ENCODE assay signal across 24 cellular contexts in the genomic region with DNA sequence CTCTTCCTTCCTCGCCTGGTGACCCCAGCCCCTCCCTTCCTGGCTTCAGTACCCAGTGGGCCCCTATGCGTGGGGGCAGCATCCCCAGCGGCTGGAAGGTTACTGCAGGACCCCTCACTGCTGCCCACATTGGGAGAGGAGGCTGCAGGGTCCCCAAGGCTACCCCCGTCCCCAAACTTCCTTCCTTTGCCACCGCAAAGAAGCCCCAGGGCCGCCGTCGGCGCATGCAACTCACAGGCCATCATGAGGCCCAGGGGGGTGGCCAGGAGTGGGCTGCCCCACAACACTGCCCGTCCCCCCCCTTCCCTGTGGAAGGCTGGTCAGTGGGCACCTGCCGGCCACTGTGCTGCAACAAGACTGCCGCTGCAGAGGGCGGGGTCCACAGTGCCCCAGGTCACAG. TPM values are rescaled to one million over a fixed set of nuclear protein-coding genes. Genes with fewer than 3 reads are reported as not detected.
"Had no signal": no experiment of that assay in that cellular context is flagged by ENCODE, and none has a peak within 500 bp of the region (broad histone marks: within the 10 kb centered on the region; RNA-seq: fewer than 3 reads in every experiment).

No MANE protein-coding gene starts in this region.

- H3K36me3 ChIP-seq: cardiac muscle cell, heart right ventricle, neural progenitor cell, prostate gland had no signal

- H3K27ac Mint-ChIP-seq: activated naive CD4-positive, alpha-beta T cell treated with anti-CD3 and anti-CD28 coated beads, Interleukin-2, amount 50 U/mL, for 24 hours; mesothelial cell of epicardium; neural progenitor cell; type B pancreatic cell had no signal

- H3K9ac ChIP-seq: neural progenitor cell had no signal

- H3K27me3 Mint-ChIP-seq: type B pancreatic cell had no signal

- H3K9me3 Mint-ChIP-seq: activated naive CD4-positive, alpha-beta T cell treated with anti-CD3 and anti-CD28 coated beads, Interleukin-2, amount 50 U/mL, for 24 hours; mesothelial cell of epicardium; naive thymus-derived CD8-positive, alpha-beta T cell; neural progenitor cell; type B pancreatic cell had no signal

- H3K4me2 ChIP-seq: neural progenitor cell had no signal

- ATAC-seq: body of pancreas; heart right ventricle; left colon; naive thymus-derived CD8-positive, alpha-beta T cell had no signal

- H2AFZ ChIP-seq: neural progenitor cell had no signal

- H3K36me3 Mint-ChIP-seq: activated naive CD4-positive, alpha-beta T cell treated with anti-CD3 and anti-CD28 coated beads, Interleukin-2, amount 50 U/mL, for 24 hours; mesothelial cell of epicardium; naive thymus-derived CD8-positive, alpha-beta T cell; neural progenitor cell; type B pancreatic cell had no signal

- H3K4me1 ChIP-seq: prostate gland had no signal

- H3K4me3 ChIP-seq: body of pancreas, cardiac muscle cell, heart right ventricle, neural progenitor cell, prostate gland, testis had no signal

- H3K4me3 Mint-ChIP-seq: activated naive CD4-positive, alpha-beta T cell treated with anti-CD3 and anti-CD28 coated beads, Interleukin-2, amount 50 U/mL, for 24 hours; mesothelial cell of epicardium; naive thymus-derived CD8-positive, alpha-beta T cell; neural progenitor cell; type B pancreatic cell had no signal

- H3K27me3 ChIP-seq: body of pancreas, cardiac muscle cell, testis had no signal

- H3K9me3 ChIP-seq: body of pancreas, heart right ventricle, prostate gland, testis had no signal

- H3K27ac ChIP-seq: body of pancreas, cardiac muscle cell, neural progenitor cell, prostate gland, testis had no signal

- DNase-seq: activated gamma-delta T cell treated with Interleukin-2 at 50 U/mL for 16 hours; activated T-cell treated with anti-CD3 and anti-CD28 coated beads, Interleukin-2, amount 50 U/mL, for 1 hour; anterior cingulate cortex; body of pancreas; cortex of kidney; heart right ventricle; left colon; naive thymus-derived CD8-positive, alpha-beta T cell; stimulated activated CD4-positive, alpha-beta T cell treated with anti-CD3 and anti-CD28 coated beads, Interleukin-2, amount 100 ng/mL, for 48 hours; stimulated activated naive CD4-positive, alpha-beta T cell; testis had no signal

RNA-seq across cellular contexts. Expression of a gene that starts 9.5 kb away (rescaled TPM):
- polyA plus RNA-seq: naive thymus-derived CD8-positive, alpha-beta T cell had no signal

RNA-seq across cellular contexts. Expression of a gene that starts 19.2 kb away (rescaled TPM):
- total RNA-seq: fibroblast of villous mesenchyme; lung microvascular endothelial cell; mesothelial cell of epicardium; naive thymus-derived CD8-positive, alpha-beta T cell; T-helper 2 cell treated with Interferon-gamma antibody and Interleukin-4, amounts not matched to agents 100 ng/mL and 5 ng/mL, for 36 hours had no signal
- polyA plus RNA-seq: keratinocyte; naive thymus-derived CD8-positive, alpha-beta T cell had no signal

RNA-seq across cellular contexts. Expression of a gene that starts 29.8 kb away (rescaled TPM):
- total RNA-seq: body of pancreas; cardiac muscle cell; cerebellum; epithelial cell of proximal tubule; fibroblast of villous mesenchyme; heart right ventricle; left colon; lung microvascular endothelial cell; mesothelial cell of epicardium; naive thymus-derived CD8-positive, alpha-beta T cell; osteocyte; T-helper 2 cell treated with Interferon-gamma antibody and Interleukin-4, amounts not matched to agents 100 ng/mL and 5 ng/mL, for 36 hours had no signal
- polyA plus RNA-seq: cardiac muscle cell; keratinocyte; naive thymus-derived CD8-positive, alpha-beta T cell had no signal
